1 cellular context compared by ENCODE assay signal in the genomic region with DNA sequence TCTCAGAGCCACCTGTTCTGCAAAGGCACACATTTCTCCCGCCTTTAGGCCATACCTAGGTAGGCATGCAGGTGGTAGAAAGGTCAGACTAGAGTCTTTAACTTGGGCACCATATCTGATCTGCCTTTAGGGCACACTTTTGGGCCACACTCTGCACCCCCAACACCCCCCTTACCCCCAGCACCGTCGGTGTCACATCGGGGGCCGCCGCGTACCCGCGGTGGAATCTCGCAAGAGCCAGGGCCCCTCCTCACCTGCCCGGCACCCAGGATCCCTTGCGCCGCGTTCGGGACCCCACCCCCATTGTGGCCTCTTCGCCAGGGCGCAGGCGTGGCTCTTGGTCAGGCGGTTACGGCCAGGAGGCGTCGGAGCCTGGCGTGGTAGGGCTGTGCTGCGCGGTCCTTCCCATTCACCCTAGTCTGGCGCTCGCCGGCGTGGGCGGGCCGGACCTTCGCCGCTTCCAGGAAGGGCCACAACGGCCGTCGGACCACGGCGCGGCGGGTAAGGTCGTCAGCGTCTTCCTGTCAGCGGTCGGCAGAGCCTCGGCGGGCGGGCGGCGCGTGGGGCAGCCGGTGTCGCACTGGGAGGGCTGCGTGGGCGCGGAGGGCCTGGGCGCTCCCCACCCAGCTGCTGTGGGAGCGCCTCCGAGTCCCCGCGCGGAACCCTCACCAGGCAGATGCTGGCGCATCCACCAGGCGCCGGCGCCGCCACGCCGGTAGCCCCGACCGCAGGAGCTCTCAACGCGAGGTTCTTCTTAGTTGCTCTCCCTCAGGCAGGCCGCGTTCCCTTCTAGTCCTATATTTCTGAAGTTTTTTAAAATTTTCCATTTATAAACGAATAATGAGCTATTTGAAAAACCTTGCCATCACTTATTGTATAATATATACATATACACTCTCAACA.
TF ChIP-seq lines count a peak whose summit lies in the region.

A gene (plus strand): TSS at position 341 of the 903 bp plus-strand sequence. CDS start 23,028 bp downstream, outside the sequence.

TF ChIP-seq in WTC11, 78 proteins besides CTCF, POLR2A, EP300 and RAD21 (continued from another document and continues in another):
- no peak for TF ChIP-seq ZNF416 (CRISPR knock-in tag; IDR thresholded peaks at IDR 0.05)
- TF ChIP-seq, protein P1, sequence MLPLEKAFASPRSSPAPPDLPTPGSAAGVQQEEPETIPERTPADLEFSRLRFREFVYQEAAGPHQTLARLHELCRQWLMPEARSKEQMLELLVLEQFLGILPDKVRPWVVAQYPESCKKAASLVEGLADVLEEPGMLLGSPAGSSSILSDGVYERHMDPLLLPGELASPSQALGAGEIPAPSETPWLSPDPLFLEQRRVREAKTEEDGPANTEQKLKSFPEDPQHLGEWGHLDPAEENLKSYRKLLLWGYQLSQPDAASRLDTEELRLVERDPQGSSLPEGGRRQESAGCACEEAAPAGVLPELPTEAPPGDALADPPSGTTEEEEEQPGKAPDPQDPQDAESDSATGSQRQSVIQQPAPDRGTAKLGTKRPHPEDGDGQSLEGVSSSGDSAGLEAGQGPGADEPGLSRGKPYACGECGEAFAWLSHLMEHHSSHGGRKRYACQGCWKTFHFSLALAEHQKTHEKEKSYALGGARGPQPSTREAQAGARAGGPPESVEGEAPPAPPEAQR (CRISPR knock-in tag; IDR thresholded peaks at IDR 0.05): no peak
- TF ChIP-seq NFE2L1 (CRISPR knock-in tag; IDR thresholded peaks at IDR 0.05): peak; percentile 97
- TF ChIP-seq, protein P2, sequence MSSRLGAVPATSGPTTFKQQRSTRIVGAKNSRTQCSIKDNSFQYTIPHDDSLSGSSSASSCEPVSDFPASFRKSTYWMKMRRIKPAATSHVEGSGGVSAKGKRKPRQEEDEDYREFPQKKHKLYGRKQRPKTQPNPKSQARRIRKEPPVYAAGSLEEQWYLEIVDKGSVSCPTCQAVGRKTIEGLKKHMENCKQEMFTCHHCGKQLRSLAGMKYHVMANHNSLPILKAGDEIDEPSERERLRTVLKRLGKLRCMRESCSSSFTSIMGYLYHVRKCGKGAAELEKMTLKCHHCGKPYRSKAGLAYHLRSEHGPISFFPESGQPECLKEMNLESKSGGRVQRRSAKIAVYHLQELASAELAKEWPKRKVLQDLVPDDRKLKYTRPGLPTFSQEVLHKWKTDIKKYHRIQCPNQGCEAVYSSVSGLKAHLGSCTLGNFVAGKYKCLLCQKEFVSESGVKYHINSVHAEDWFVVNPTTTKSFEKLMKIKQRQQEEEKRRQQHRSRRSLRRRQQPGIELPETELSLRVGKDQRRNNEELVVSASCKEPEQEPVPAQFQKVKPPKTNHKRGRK (CRISPR knock-in tag; IDR thresholded peaks at IDR 0.05; ENCODE audit: borderline replicate concordance): 0 out of 2 replicates have a peak, but pooled peaks have one; percentile 72
- TF ChIP-seq, protein P3, sequence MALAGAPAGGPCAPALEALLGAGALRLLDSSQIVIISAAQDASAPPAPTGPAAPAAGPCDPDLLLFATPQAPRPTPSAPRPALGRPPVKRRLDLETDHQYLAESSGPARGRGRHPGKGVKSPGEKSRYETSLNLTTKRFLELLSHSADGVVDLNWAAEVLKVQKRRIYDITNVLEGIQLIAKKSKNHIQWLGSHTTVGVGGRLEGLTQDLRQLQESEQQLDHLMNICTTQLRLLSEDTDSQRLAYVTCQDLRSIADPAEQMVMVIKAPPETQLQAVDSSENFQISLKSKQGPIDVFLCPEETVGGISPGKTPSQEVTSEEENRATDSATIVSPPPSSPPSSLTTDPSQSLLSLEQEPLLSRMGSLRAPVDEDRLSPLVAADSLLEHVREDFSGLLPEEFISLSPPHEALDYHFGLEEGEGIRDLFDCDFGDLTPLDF (CRISPR knock-in tag; IDR thresholded peaks at IDR 0.05): peak; percentile 92
- no peak for TF ChIP-seq HMGA2 (CRISPR knock-in tag; IDR thresholded peaks at IDR 0.05)
- TF ChIP-seq ESRRA (CRISPR knock-in tag; IDR thresholded peaks at IDR 0.05; ENCODE audit: borderline replicate concordance): peak; percentile 78; the same call in 1 of the 2 replicates
- TF ChIP-seq MYBL2 (CRISPR knock-in tag; IDR thresholded peaks at IDR 0.05): peak; percentile 97
- TF ChIP-seq, protein P4, sequence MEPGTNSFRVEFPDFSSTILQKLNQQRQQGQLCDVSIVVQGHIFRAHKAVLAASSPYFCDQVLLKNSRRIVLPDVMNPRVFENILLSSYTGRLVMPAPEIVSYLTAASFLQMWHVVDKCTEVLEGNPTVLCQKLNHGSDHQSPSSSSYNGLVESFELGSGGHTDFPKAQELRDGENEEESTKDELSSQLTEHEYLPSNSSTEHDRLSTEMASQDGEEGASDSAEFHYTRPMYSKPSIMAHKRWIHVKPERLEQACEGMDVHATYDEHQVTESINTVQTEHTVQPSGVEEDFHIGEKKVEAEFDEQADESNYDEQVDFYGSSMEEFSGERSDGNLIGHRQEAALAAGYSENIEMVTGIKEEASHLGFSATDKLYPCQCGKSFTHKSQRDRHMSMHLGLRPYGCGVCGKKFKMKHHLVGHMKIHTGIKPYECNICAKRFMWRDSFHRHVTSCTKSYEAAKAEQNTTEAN (CRISPR knock-in tag; IDR thresholded peaks at IDR 0.05): peak; percentile 98
- peak; percentile 86 for TF ChIP-seq SP1 (CRISPR knock-in tag; conservative IDR thresholded peaks at IDR 0.05)
- TF ChIP-seq NR1H2 (CRISPR knock-in tag; IDR thresholded peaks at IDR 0.05): peak; percentile 80; the same call in 1 of the 2 replicates
- no peak for TF ChIP-seq ZNF423 (CRISPR knock-in tag; IDR thresholded peaks at IDR 0.05)
- TF ChIP-seq ZNF317 (CRISPR knock-in tag; IDR thresholded peaks at IDR 0.05; ENCODE audit: borderline replicate concordance, low read depth): peak; percentile 60; the same call in 1 of the 2 replicates
- TF ChIP-seq, protein P5, sequence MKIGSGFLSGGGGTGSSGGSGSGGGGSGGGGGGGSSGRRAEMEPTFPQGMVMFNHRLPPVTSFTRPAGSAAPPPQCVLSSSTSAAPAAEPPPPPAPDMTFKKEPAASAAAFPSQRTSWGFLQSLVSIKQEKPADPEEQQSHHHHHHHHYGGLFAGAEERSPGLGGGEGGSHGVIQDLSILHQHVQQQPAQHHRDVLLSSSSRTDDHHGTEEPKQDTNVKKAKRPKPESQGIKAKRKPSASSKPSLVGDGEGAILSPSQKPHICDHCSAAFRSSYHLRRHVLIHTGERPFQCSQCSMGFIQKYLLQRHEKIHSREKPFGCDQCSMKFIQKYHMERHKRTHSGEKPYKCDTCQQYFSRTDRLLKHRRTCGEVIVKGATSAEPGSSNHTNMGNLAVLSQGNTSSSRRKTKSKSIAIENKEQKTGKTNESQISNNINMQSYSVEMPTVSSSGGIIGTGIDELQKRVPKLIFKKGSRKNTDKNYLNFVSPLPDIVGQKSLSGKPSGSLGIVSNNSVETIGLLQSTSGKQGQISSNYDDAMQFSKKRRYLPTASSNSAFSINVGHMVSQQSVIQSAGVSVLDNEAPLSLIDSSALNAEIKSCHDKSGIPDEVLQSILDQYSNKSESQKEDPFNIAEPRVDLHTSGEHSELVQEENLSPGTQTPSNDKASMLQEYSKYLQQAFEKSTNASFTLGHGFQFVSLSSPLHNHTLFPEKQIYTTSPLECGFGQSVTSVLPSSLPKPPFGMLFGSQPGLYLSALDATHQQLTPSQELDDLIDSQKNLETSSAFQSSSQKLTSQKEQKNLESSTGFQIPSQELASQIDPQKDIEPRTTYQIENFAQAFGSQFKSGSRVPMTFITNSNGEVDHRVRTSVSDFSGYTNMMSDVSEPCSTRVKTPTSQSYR (CRISPR knock-in tag; IDR thresholded peaks at IDR 0.05): peak; percentile 97
- TF ChIP-seq KAT7 (CRISPR knock-in tag; IDR thresholded peaks at IDR 0.05; ENCODE audit: borderline replicate concordance): peak; percentile 82; the same call in 1 of the 2 replicates
- TF ChIP-seq EMX1 (CRISPR knock-in tag; IDR thresholded peaks at IDR 0.05): no peak
- TF ChIP-seq GTF2I (CRISPR knock-in tag; conservative IDR thresholded peaks at IDR 0.05): no peak
- TF ChIP-seq, protein P6, sequence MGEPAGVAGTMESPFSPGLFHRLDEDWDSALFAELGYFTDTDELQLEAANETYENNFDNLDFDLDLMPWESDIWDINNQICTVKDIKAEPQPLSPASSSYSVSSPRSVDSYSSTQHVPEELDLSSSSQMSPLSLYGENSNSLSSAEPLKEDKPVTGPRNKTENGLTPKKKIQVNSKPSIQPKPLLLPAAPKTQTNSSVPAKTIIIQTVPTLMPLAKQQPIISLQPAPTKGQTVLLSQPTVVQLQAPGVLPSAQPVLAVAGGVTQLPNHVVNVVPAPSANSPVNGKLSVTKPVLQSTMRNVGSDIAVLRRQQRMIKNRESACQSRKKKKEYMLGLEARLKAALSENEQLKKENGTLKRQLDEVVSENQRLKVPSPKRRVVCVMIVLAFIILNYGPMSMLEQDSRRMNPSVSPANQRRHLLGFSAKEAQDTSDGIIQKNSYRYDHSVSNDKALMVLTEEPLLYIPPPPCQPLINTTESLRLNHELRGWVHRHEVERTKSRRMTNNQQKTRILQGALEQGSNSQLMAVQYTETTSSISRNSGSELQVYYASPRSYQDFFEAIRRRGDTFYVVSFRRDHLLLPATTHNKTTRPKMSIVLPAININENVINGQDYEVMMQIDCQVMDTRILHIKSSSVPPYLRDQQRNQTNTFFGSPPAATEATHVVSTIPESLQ (CRISPR knock-in tag; IDR thresholded peaks at IDR 0.05): no peak
- peak; percentile 80 for TF ChIP-seq GABPB1 (CRISPR knock-in tag; IDR thresholded peaks at IDR 0.05)
- TF ChIP-seq, protein P7, sequence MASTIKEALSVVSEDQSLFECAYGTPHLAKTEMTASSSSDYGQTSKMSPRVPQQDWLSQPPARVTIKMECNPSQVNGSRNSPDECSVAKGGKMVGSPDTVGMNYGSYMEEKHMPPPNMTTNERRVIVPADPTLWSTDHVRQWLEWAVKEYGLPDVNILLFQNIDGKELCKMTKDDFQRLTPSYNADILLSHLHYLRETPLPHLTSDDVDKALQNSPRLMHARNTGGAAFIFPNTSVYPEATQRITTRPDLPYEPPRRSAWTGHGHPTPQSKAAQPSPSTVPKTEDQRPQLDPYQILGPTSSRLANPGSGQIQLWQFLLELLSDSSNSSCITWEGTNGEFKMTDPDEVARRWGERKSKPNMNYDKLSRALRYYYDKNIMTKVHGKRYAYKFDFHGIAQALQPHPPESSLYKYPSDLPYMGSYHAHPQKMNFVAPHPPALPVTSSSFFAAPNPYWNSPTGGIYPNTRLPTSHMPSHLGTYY (CRISPR knock-in tag; IDR thresholded peaks at IDR 0.05): no peak
- TF ChIP-seq CBFB (CRISPR knock-in tag; IDR thresholded peaks at IDR 0.05; ENCODE audit: low read depth): peak; percentile 92; the same call in 1 of the 2 replicates
- TF ChIP-seq, protein P8, sequence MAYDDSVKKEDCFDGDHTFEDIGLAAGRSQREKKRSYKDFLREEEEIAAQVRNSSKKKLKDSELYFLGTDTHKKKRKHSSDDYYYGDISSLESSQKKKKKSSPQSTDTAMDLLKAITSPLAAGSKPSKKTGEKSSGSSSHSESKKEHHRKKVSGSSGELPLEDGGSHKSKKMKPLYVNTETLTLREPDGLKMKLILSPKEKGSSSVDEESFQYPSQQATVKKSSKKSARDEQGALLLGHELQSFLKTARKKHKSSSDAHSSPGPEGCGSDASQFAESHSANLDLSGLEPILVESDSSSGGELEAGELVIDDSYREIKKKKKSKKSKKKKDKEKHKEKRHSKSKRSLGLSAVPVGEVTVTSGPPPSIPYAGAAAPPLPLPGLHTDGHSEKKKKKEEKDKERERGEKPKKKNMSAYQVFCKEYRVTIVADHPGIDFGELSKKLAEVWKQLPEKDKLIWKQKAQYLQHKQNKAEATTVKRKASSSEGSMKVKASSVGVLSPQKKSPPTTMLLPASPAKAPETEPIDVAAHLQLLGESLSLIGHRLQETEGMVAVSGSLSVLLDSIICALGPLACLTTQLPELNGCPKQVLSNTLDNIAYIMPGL (CRISPR knock-in tag; IDR thresholded peaks at IDR 0.05): peak; percentile 85
- TF ChIP-seq, protein P9, sequence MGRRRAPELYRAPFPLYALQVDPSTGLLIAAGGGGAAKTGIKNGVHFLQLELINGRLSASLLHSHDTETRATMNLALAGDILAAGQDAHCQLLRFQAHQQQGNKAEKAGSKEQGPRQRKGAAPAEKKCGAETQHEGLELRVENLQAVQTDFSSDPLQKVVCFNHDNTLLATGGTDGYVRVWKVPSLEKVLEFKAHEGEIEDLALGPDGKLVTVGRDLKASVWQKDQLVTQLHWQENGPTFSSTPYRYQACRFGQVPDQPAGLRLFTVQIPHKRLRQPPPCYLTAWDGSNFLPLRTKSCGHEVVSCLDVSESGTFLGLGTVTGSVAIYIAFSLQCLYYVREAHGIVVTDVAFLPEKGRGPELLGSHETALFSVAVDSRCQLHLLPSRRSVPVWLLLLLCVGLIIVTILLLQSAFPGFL (CRISPR knock-in tag; IDR thresholded peaks at IDR 0.05; ENCODE audit: borderline replicate concordance): no peak
- TF ChIP-seq ZNF219 (CRISPR knock-in tag; IDR thresholded peaks at IDR 0.05; ENCODE audit: borderline replicate concordance): 0 out of 2 replicates have a peak, but pooled peaks have one; percentile 65
- TF ChIP-seq, protein P10, sequence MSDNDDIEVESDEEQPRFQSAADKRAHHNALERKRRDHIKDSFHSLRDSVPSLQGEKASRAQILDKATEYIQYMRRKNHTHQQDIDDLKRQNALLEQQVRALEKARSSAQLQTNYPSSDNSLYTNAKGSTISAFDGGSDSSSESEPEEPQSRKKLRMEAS (CRISPR knock-in tag; IDR thresholded peaks at IDR 0.05): peak; percentile 99
- TF ChIP-seq, protein P11, sequence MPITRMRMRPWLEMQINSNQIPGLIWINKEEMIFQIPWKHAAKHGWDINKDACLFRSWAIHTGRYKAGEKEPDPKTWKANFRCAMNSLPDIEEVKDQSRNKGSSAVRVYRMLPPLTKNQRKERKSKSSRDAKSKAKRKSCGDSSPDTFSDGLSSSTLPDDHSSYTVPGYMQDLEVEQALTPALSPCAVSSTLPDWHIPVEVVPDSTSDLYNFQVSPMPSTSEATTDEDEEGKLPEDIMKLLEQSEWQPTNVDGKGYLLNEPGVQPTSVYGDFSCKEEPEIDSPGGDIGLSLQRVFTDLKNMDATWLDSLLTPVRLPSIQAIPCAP (CRISPR knock-in tag; IDR thresholded peaks at IDR 0.05): peak; percentile 95
- peak; percentile 98 for TF ChIP-seq RELA (CRISPR knock-in tag; IDR thresholded peaks at IDR 0.05; ENCODE audit: borderline replicate concordance)
- TF ChIP-seq MXD4 (CRISPR knock-in tag; IDR thresholded peaks at IDR 0.05; ENCODE audit: borderline replicate concordance): no peak
- TF ChIP-seq, protein P12, sequence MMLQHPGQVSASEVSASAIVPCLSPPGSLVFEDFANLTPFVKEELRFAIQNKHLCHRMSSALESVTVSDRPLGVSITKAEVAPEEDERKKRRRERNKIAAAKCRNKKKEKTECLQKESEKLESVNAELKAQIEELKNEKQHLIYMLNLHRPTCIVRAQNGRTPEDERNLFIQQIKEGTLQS (CRISPR knock-in tag; conservative IDR thresholded peaks at IDR 0.05): peak; percentile 82
